8 cellular contexts compared by ENCODE assay signal in genomic region chr9:127734747-127735529, GRCh38. TPM values are rescaled to one million over a fixed set of nuclear protein-coding genes. Genes with fewer than 3 reads are reported as not detected.
DNase-seq lines count a peak whose midpoint lies in the region; ATAC-seq, FAIRE-seq and TF ChIP-seq lines count a peak whose summit lies in the region.

Gene TOR2A, minus strand, starts transcription at chr9:127735294. Its CDS starts 24 bp downstream, at chr9:127735270.

- DNase-seq in GM13977 (ENCODE audit: low spot score) (peak; percentile 99), NCI-H146 treated with DMSO at 0.1 percent for 48 hours (lab: John Stamatoyannopoulos, UW; ENCODE audit: unreplicated experiment) (peak; percentile 84), amniotic epithelial cell (ENCODE audit: low read depth) (peak; percentile 92), left cardiac atrium (peak; percentile 99), prostate gland (ENCODE audit: low spot score) (peak; percentile 96), urothelium cell line (ENCODE audit: low spot score) (peak; percentile 98)

- no peaks in the 10 kb centered on the region for H3K27me3 ChIP-seq in prostate gland (replicated peaks; ENCODE audit: insufficient read depth)

- H3K4me1 ChIP-seq in prostate gland (replicated peaks) = no peaks in the 10 kb centered on the region

- ATAC-seq in HG02884 (IDR thresholded peaks at IDR 0.05; ENCODE audit: unreplicated experiment) (peak; percentile 80), left cardiac atrium (peak; percentile 97 to 98)

- under 1% methylated on average over 53 of the region's 76 CpGs for WGBS in prostate gland

- peak; percentile 98 for TF ChIP-seq CTCF in GM13977 (IDR thresholded peaks at IDR 0.05; ENCODE audit: extremely low read depth, insufficient read depth, missing control alignments)
- peak; percentile 89 to 100 (median 98) for TF ChIP-seq CTCF in prostate gland (IDR thresholded peaks at IDR 0.05)

- peak; percentile 90 for TF ChIP-seq POLR2A in prostate gland (IDR thresholded peaks at IDR 0.05)

- in situ Hi-C loops in GM13977 (cut with MboI; ENCODE audit: low pct_unique_long_range_greater_than_20kb, low sequenced_read_pairs, unreplicated experiment) = no loop called here

- intact Hi-C loops in T-helper 1 cell treated with Interleukin-12 subunit alpha and Interleukin-12 subunit beta and Interleukin-4 antibody, amounts not matched to agents 30 ng/mL and 1 ng/mL, for 36 hours (cut with micrococcal nuclease) = loop anchor here (1.0 to 5.0 kb wide), 17 partner anchors 20 to 793 kb away; partner anchors contain the start of genes FPGS, LRSAM1, NAIF1 and PTRH1
- intact Hi-C loops in left cardiac atrium (cut with DNase I) = loop anchor here (1.0 to 5.0 kb wide), 6 partner anchors 47 to 187 kb away; partner anchors contain the start of gene ST6GALNAC4 (in 1 of the 2)
- intact Hi-C loops in prostate gland (cut with DNase I) = loop anchor here (1.0 to 5.0 kb wide), 5 partner anchors 50 to 228 kb away; partner anchors contain the start of gene AK1

- H3K36me3 ChIP-seq in prostate gland = peaks cover 0 to 11% of the 10 kb centered on the region in 2 donors

- peak; percentile 93 for FAIRE-seq in urothelium cell line (lab: Jason Lieb, UNC)

- no peaks in the 10 kb centered on the region for H3K9me3 ChIP-seq in prostate gland

- peak within 1 kb of the TSS; percentile 83 to 89 for H3K27ac ChIP-seq in prostate gland

- H3K4me3 ChIP-seq in prostate gland = peak within 1 kb of the TSS; percentile 45 to 55

RNA-seq across cellular contexts. Expression of gene TOR2A, which starts in this region (rescaled TPM):
- 17.9 and 18.6 TPM in 2 replicates for total RNA-seq in T-helper 1 cell treated with Interleukin-12 subunit alpha and Interleukin-12 subunit beta and Interleukin-4 antibody, amounts not matched to agents 30 ng/mL and 1 ng/mL, for 36 hours
- total RNA-seq in left cardiac atrium (1 to 10 TPM; 5.1 TPM), prostate gland (10 to 100 TPM; 20.4 to 24.1 TPM)

Comparison
In these comparisons a context has a peak if more than half of its experiments do, and no peak if none do; other contexts are left out.
1. Peak in every context shown above with its lines: DNase-seq, ATAC-seq, H3K4me3 ChIP-seq and H3K27ac ChIP-seq.